Comparison of ENCODE assay signal across 1 cellular context in the genomic region with DNA sequence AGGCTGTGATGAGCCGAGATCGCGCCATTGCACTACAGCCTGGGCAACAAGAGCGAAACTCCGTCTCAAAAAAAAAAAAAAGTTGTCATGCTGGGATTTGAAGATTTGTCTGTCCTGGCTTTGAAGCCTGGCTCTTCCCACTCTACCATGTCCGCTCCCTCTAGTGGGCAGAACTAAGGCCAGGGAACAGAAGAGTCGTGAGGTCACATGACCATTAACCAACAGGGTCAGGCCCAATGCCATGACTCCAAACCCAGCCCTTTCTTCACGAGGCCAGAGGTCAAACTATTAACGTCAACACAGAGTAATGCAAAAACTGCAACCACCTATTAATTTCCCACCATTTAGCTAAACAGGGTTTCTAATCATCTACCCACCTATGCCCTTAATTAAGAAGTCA.
TF ChIP-seq lines count a peak whose summit lies in the region.

No MANE protein-coding gene starts in this region.

TF ChIP-seq in GM23338, 12 proteins besides CTCF, POLR2A, EP300 and RAD21 (continued from another document):
- TF ChIP-seq, protein P1, sequence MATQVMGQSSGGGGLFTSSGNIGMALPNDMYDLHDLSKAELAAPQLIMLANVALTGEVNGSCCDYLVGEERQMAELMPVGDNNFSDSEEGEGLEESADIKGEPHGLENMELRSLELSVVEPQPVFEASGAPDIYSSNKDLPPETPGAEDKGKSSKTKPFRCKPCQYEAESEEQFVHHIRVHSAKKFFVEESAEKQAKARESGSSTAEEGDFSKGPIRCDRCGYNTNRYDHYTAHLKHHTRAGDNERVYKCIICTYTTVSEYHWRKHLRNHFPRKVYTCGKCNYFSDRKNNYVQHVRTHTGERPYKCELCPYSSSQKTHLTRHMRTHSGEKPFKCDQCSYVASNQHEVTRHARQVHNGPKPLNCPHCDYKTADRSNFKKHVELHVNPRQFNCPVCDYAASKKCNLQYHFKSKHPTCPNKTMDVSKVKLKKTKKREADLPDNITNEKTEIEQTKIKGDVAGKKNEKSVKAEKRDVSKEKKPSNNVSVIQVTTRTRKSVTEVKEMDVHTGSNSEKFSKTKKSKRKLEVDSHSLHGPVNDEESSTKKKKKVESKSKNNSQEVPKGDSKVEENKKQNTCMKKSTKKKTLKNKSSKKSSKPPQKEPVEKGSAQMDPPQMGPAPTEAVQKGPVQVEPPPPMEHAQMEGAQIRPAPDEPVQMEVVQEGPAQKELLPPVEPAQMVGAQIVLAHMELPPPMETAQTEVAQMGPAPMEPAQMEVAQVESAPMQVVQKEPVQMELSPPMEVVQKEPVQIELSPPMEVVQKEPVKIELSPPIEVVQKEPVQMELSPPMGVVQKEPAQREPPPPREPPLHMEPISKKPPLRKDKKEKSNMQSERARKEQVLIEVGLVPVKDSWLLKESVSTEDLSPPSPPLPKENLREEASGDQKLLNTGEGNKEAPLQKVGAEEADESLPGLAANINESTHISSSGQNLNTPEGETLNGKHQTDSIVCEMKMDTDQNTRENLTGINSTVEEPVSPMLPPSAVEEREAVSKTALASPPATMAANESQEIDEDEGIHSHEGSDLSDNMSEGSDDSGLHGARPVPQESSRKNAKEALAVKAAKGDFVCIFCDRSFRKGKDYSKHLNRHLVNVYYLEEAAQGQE (IDR thresholded peaks at IDR 0.05; ENCODE audit: unreplicated experiment): no peak
- no peak for TF ChIP-seq POLR2AphosphoS5 (IDR thresholded peaks at IDR 0.05; ENCODE audit: low read depth)
- TF ChIP-seq ETS1 (IDR thresholded peaks at IDR 0.05): no peak
- TF ChIP-seq CREB1 (CRISPR knock-in tag; IDR thresholded peaks at IDR 0.05; ENCODE audit: low read depth): no peak
- no peak for TF ChIP-seq JUNB (IDR thresholded peaks at IDR 0.05; ENCODE audit: unreplicated experiment)
- TF ChIP-seq ZNF462 (CRISPR knock-in tag; IDR thresholded peaks at IDR 0.05): no peak
